ENCODE assay signal across 10 cellular contexts in the genomic region with DNA sequence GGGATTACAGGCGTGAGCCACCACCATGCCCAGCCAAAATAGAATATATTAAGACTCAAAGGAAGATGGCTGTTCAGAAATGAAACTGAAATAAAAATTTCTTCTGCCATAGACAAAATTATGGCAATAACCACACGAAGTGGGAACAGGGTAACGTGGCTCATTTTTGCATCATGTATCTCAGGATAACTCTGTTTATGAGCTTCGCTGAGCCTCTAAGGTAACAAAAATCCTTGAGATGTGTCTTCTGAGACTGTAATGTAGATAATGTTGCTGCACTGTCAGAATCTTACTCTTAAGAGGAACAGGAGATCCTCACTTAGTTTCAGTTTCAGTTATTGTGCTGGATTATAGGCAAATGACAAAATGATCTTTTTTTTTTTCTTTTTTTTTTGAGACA.
A peak's percentile ranks its signal among the peaks of the same experiment; 100 is the strongest.
DNase-seq lines count a peak whose midpoint lies in the region; ATAC-seq, FAIRE-seq and TF ChIP-seq lines count a peak whose summit lies in the region.
"Had no signal": no experiment of that assay in that cellular context is flagged by ENCODE, and none has a peak within 500 bp of the region (broad histone marks: within the 10 kb centered on the region; RNA-seq: fewer than 3 reads in every experiment).

No MANE protein-coding gene starts in this region.

- no peaks in the 10 kb centered on the region for H3K9me3 Mint-ChIP-seq in activated naive CD8-positive, alpha-beta T cell treated with anti-CD3 and anti-CD28 coated beads, Interleukin-2, amount 10 ng/mL, durations not matched to agents 7 days and 5 days

- H3K4me3 Mint-ChIP-seq in activated naive CD8-positive, alpha-beta T cell treated with anti-CD3 and anti-CD28 coated beads, Interleukin-2, amount 10 ng/mL, durations not matched to agents 7 days and 5 days, result peak overlapping the region; percentile 78

- H3K27me3 ChIP-seq in DND-41 (ENCODE audit: insufficient read depth, low read length, poor library complexity), result no peaks in the 10 kb centered on the region
- H3K27me3 ChIP-seq: neutrophil, uterus had no signal

- H3K27me3 Mint-ChIP-seq in activated naive CD8-positive, alpha-beta T cell treated with anti-CD3 and anti-CD28 coated beads, Interleukin-2, amount 10 ng/mL, durations not matched to agents 7 days and 5 days, result no peaks in the 10 kb centered on the region

- no peaks in the 10 kb centered on the region for H4K20me1 ChIP-seq in DND-41 (ENCODE audit: insufficient read depth, low read length)

- H3K36me3 Mint-ChIP-seq in activated naive CD8-positive, alpha-beta T cell treated with anti-CD3 and anti-CD28 coated beads, Interleukin-2, amount 10 ng/mL, durations not matched to agents 7 days and 5 days, result peaks cover 2% of the 10 kb centered on the region

- H3K4me2 ChIP-seq in DND-41 (ENCODE audit: insufficient read depth, low read length), result peak overlapping the region; percentile 57

- peak overlapping the region; percentile 95 for H3K27ac Mint-ChIP-seq in activated naive CD8-positive, alpha-beta T cell treated with anti-CD3 and anti-CD28 coated beads, Interleukin-2, amount 10 ng/mL, durations not matched to agents 7 days and 5 days

- peak overlapping the region; percentile 57 for H2AFZ ChIP-seq in DND-41 (ENCODE audit: low read depth, low read length)

- peak overlapping the region; percentile 48; the same call in 1 of the 2 replicates for H3K27ac ChIP-seq in DND-41 (ENCODE audit: low read length)
- H3K27ac ChIP-seq: neutrophil had no signal

- ATAC-seq in DND-41 (ENCODE audit: insufficient read depth, low read depth), result peak; percentile 82
- ATAC-seq in GM19452 (IDR thresholded peaks at IDR 0.05; ENCODE audit: unreplicated experiment), result peak; percentile 86
- ATAC-seq in HG03342 (IDR thresholded peaks at IDR 0.05; ENCODE audit: unreplicated experiment), result peak; percentile 95
- ATAC-seq in activated naive CD8-positive, alpha-beta T cell treated with anti-CD3 and anti-CD28 coated beads, Interleukin-2, amount 10 ng/mL, durations not matched to agents 7 days and 5 days (ENCODE audit: low read depth), result peak; percentile 80

- no peaks in the 10 kb centered on the region for H3K9me3 ChIP-seq in DND-41 (ENCODE audit: insufficient read depth, low read length, severe bottlenecking)
- H3K9me3 ChIP-seq: neutrophil, uterus had no signal

- POLR2A ChIA-PET in activated naive CD8-positive, alpha-beta T cell treated with anti-CD3 and anti-CD28 coated beads, Interleukin-2, amount 10 ng/mL, durations not matched to agents 7 days and 5 days (lab: Charles Lee), result no interaction called here

- no peak for TF ChIP-seq CTCF in DND-41 (IDR thresholded peaks at IDR 0.05; ENCODE audit: borderline replicate concordance, extremely low read depth, low read length, poor library complexity, severe bottlenecking)

- H3K4me3 ChIP-seq in DND-41 (ENCODE audit: low read depth in 1 of 2, low read length in 2 of 2), result no peak overlapping the region; a peak in 1 of 4 replicates
- H3K4me3 ChIP-seq: uterus had no signal

- H3K9ac ChIP-seq in DND-41 (ENCODE audit: low read depth, low read length), result no peak overlapping the region; the same call in 1 of the 2 replicates

- peaks cover 8% of the 10 kb centered on the region; the same call in 1 of the 2 replicates for H3K4me1 ChIP-seq in DND-41 (ENCODE audit: insufficient read depth, low read length)

- DNase-seq in DND-41 (no peak), urothelium cell line (ENCODE audit: low spot score) (no peak), NCI-H146 treated with DMSO at 0.1 percent for 48 hours (lab: John Stamatoyannopoulos, UW; ENCODE audit: unreplicated experiment) (no peak), AML-193 (lab: John Stamatoyannopoulos, UW) (no peak), DMS79 (lab: John Stamatoyannopoulos, UW) (no peak)
- peak; percentile 40 for DNase-seq in activated naive CD8-positive, alpha-beta T cell treated with anti-CD3 and anti-CD28 coated beads, Interleukin-2, amount 10 ng/mL, durations not matched to agents 7 days and 5 days
- DNase-seq: uterus had no signal

- no peaks in the 10 kb centered on the region for H3K36me3 ChIP-seq in DND-41 (ENCODE audit: insufficient read depth, low read length)
- H3K36me3 ChIP-seq: neutrophil, uterus had no signal

- peaks cover 24% of the 10 kb centered on the region for H3K4me1 Mint-ChIP-seq in activated naive CD8-positive, alpha-beta T cell treated with anti-CD3 and anti-CD28 coated beads, Interleukin-2, amount 10 ng/mL, durations not matched to agents 7 days and 5 days

- H3K79me2 ChIP-seq in DND-41 (ENCODE audit: insufficient read depth, low read length), result no peaks in the 10 kb centered on the region

- FAIRE-seq in urothelium cell line (lab: Jason Lieb, UNC), result no peak
